Comparison of ENCODE assay signal across 16 cellular contexts in genomic region chr19:40776364-40776763, GRCh38. TPM values are rescaled to one million over a fixed set of nuclear protein-coding genes. Genes with fewer than 3 reads are reported as not detected.
DNase-seq lines count a peak whose midpoint lies in the region; ATAC-seq and TF ChIP-seq lines count a peak whose summit lies in the region.
"Had no signal": no experiment of that assay in that cellular context is flagged by ENCODE, and none has a peak within 500 bp of the region (broad histone marks: within the 10 kb centered on the region; RNA-seq: fewer than 3 reads in every experiment).

No MANE protein-coding gene starts in this region.

- DNase-seq in heart left ventricle = no peak
- no peak for DNase-seq in left cardiac atrium
- no peak for DNase-seq in activated naive CD8-positive, alpha-beta T cell treated with anti-CD3 and anti-CD28 coated beads, Interleukin-2, amount 50 U/mL, for 24 hours
- DNase-seq in mesenchymal stem cell = no peak
- no peak for DNase-seq in vagina (ENCODE audit: extremely low spot score in 2 of 2)
- no peak for DNase-seq in progenitor cell of endocrine pancreas (ENCODE audit: low spot score, unreplicated experiment)
- DNase-seq: activated CD8-positive, alpha-beta memory T cell treated with anti-CD3 and anti-CD28 coated beads, Interleukin-2, amount 10 ng/mL, durations not matched to agents 7 days and 5 days; EL; hippocampal formation; NCI-H2081; OCI-M1; T1000; tibial artery had no signal

- H2BK5ac ChIP-seq in mesenchymal stem cell (ENCODE audit: low read depth, low read length, poor library complexity, severe bottlenecking) = no peak overlapping the region

- ATAC-seq in heart left ventricle (no peak), left cardiac atrium (no peak), HG02759 (IDR thresholded peaks at IDR 0.05; ENCODE audit: unreplicated experiment) (no peak), HG03378 (IDR thresholded peaks at IDR 0.05; ENCODE audit: unreplicated experiment) (no peak)
- no peak for ATAC-seq in activated naive CD8-positive, alpha-beta T cell treated with anti-CD3 and anti-CD28 coated beads, Interleukin-2, amount 50 U/mL, for 24 hours
- ATAC-seq: HCT116 had no signal

- no peak overlapping the region for H3K14ac ChIP-seq in mesenchymal stem cell (ENCODE audit: low read length in 2 of 2)

- no peak overlapping the region for H4K8ac ChIP-seq in mesenchymal stem cell (ENCODE audit: low read length)

- WGBS in heart left ventricle, 4 donors = 80 to 87% (median 82%) methylated on average over 7 of the region's 7 CpGs
- WGBS in mesenchymal stem cell = 96% methylated on average over 4 of the region's 7 CpGs

- H3K4me1 ChIP-seq in heart left ventricle (peaks cover 0 to 25% (median 13%) of the 10 kb centered on the region in 12 donors), mesenchymal stem cell (ENCODE audit: control insufficient read depth, insufficient read depth, low read depth, low read length) (peaks cover 9% of the 10 kb centered on the region), vagina (peaks cover 15% of the 10 kb centered on the region)

- no peak overlapping the region for H2AK5ac ChIP-seq in mesenchymal stem cell (ENCODE audit: low read length, severe bottlenecking)

- H3K27ac ChIP-seq in heart left ventricle (peak overlapping the region in 10 of 12 donors; percentile 89 to 100 (median 98)), mesenchymal stem cell (ENCODE audit: low read length, poor library complexity, severe bottlenecking) (no peak overlapping the region), vagina (peak overlapping the region; percentile 88)

- no peaks in the 10 kb centered on the region for H3K9me3 Mint-ChIP-seq in activated naive CD8-positive, alpha-beta T cell treated with anti-CD3 and anti-CD28 coated beads, Interleukin-2, amount 50 U/mL, for 24 hours
- H3K9me3 Mint-ChIP-seq in progenitor cell of endocrine pancreas (ENCODE audit: low read depth) = no peaks in the 10 kb centered on the region

- TF ChIP-seq CTCF in heart left ventricle (IDR thresholded peaks at IDR 0.05) (no peak), vagina (IDR thresholded peaks at IDR 0.05) (no peak), progenitor cell of endocrine pancreas (IDR thresholded peaks at IDR 0.05; ENCODE audit: unreplicated experiment) (no peak)

- no peak overlapping the region for H3K18ac ChIP-seq in mesenchymal stem cell (ENCODE audit: low read depth in 1 of 2, low read length in 2 of 2)

- no peak overlapping the region for H2BK12ac ChIP-seq in mesenchymal stem cell (ENCODE audit: low read length in 2 of 2)

- H3K4me3 ChIP-seq in heart left ventricle = peak overlapping the region in 1 of 12 donors; percentile 74
- no peak overlapping the region for H3K4me3 ChIP-seq in mesenchymal stem cell (ENCODE audit: insufficient read depth in 1 of 2, low read depth in 1 of 2, low read length in 2 of 2)
- H3K4me3 ChIP-seq in vagina = no peak overlapping the region

- TF ChIP-seq POLR2A in heart left ventricle (IDR thresholded peaks at IDR 0.05) (no peak), vagina (IDR thresholded peaks at IDR 0.05) (no peak)

- H3K36me3 Mint-ChIP-seq in activated naive CD8-positive, alpha-beta T cell treated with anti-CD3 and anti-CD28 coated beads, Interleukin-2, amount 50 U/mL, for 24 hours (ENCODE audit: low read depth) = peaks cover 6% of the 10 kb centered on the region
- H3K36me3 Mint-ChIP-seq in progenitor cell of endocrine pancreas (ENCODE audit: insufficient read depth) = peaks cover 4% of the 10 kb centered on the region

- H3K27ac Mint-ChIP-seq in activated naive CD8-positive, alpha-beta T cell treated with anti-CD3 and anti-CD28 coated beads, Interleukin-2, amount 50 U/mL, for 24 hours = no peak overlapping the region
- no peak overlapping the region for H3K27ac Mint-ChIP-seq in progenitor cell of endocrine pancreas

- no peak overlapping the region for H2BK120ac ChIP-seq in mesenchymal stem cell (ENCODE audit: low read depth, low read length)

- H2BK15ac ChIP-seq in mesenchymal stem cell (ENCODE audit: low read depth, poor library complexity, severe bottlenecking) = no peak overlapping the region

- no peak overlapping the region for H3K23ac ChIP-seq in mesenchymal stem cell (ENCODE audit: low read length in 2 of 2)

- H3K9ac ChIP-seq in mesenchymal stem cell (ENCODE audit: low read length) = peak overlapping the region; percentile 94

- H3K4me1 Mint-ChIP-seq in activated naive CD8-positive, alpha-beta T cell treated with anti-CD3 and anti-CD28 coated beads, Interleukin-2, amount 50 U/mL, for 24 hours = peaks cover 60% of the 10 kb centered on the region
- H3K4me1 Mint-ChIP-seq in progenitor cell of endocrine pancreas (ENCODE audit: low read depth) = peaks cover 10% of the 10 kb centered on the region

- H2AFZ ChIP-seq in mesenchymal stem cell (ENCODE audit: low read depth, low read length) = no peak overlapping the region

- no peak overlapping the region for H3K4ac ChIP-seq in mesenchymal stem cell (ENCODE audit: low read depth in 1 of 2, low read length in 2 of 2)

- no peak overlapping the region for H3K4me2 ChIP-seq in mesenchymal stem cell (ENCODE audit: low read length, poor library complexity, severe bottlenecking)

- peaks cover 10% of the 10 kb centered on the region for H3K79me1 ChIP-seq in mesenchymal stem cell (replicated peaks; ENCODE audit: low read length, poor library complexity, severe bottlenecking)

- no peaks in the 10 kb centered on the region for H3K27me3 ChIP-seq in heart left ventricle
- no peaks in the 10 kb centered on the region for H3K27me3 ChIP-seq in mesenchymal stem cell (ENCODE audit: control insufficient read depth in 1 of 2, insufficient read depth in 1 of 2, low read length in 2 of 2)
- H3K27me3 ChIP-seq in vagina = no peaks in the 10 kb centered on the region
- H3K27me3 ChIP-seq: tibial artery had no signal

- peaks cover 0 to 4% (median 0%) of the 10 kb centered on the region in 12 donors for H3K9me3 ChIP-seq in heart left ventricle
- no peaks in the 10 kb centered on the region for H3K9me3 ChIP-seq in mesenchymal stem cell (ENCODE audit: control insufficient read depth, low read length)
- no peaks in the 10 kb centered on the region for H3K9me3 ChIP-seq in vagina
- H3K9me3 ChIP-seq: tibial artery had no signal

- peak overlapping the region; percentile 12 for H3K4me3 Mint-ChIP-seq in activated naive CD8-positive, alpha-beta T cell treated with anti-CD3 and anti-CD28 coated beads, Interleukin-2, amount 50 U/mL, for 24 hours
- no peak overlapping the region for H3K4me3 Mint-ChIP-seq in progenitor cell of endocrine pancreas (ENCODE audit: low read depth)

- no peak overlapping the region for H4K91ac ChIP-seq in mesenchymal stem cell (ENCODE audit: low read length)

- H3K36me3 ChIP-seq in heart left ventricle (peaks cover 0 to under 1% (median 0%) of the 10 kb centered on the region in 9 donors), mesenchymal stem cell (ENCODE audit: control insufficient read depth in 1 of 2, insufficient read depth in 2 of 2, low read depth in 1 of 2, low read length in 2 of 2) (peaks cover 0 to 4% of the 10 kb centered on the region in 2 experiments), vagina (no peaks in the 10 kb centered on the region)
- H3K36me3 ChIP-seq: tibial artery had no signal

- intact Hi-C loops in heart left ventricle (cut with DNase I) = loop anchor here in 1 of 10 donors (2.0 kb wide), 1 partner anchor 26 kb away; the partner anchor contains the start of genes ACTMAP and SNRPA
- intact Hi-C loops in left cardiac atrium (cut with DNase I) = no loop called here
- intact Hi-C loops in vagina (cut with DNase I) = no loop called here

- H3K27me3 Mint-ChIP-seq in activated naive CD8-positive, alpha-beta T cell treated with anti-CD3 and anti-CD28 coated beads, Interleukin-2, amount 50 U/mL, for 24 hours = no peaks in the 10 kb centered on the region
- H3K27me3 Mint-ChIP-seq in progenitor cell of endocrine pancreas = no peaks in the 10 kb centered on the region
- H3K27me3 Mint-ChIP-seq: activated CD8-positive, alpha-beta memory T cell treated with anti-CD3 and anti-CD28 coated beads, Interleukin-2, amount 10 ng/mL, durations not matched to agents 7 days and 5 days had no signal

RNA-seq across cellular contexts. Expression of gene MIA, which starts 1.0 kb away (rescaled TPM):
- total RNA-seq in heart left ventricle = 1 to 10 TPM in 2 of 9 donors, under 1 TPM in 2, not detected in 5; 0.72 to 3.0 (median 0.99) TPM
- polyA plus RNA-seq in heart left ventricle = 1 to 10 TPM in 1 of 2 donors, under 1 TPM in 1; 0.99 to 1.0 TPM
- 1 to 10 TPM in 1 of 2 donors, under 1 TPM in 1; 0.97 to 1.8 TPM for total RNA-seq in left cardiac atrium
- not detected for polyA plus RNA-seq in mesenchymal stem cell (2013, experiment 1 of 2)
- polyA plus RNA-seq in mesenchymal stem cell (2013, experiment 2 of 2) = not detected
- total RNA-seq in vagina = 11.0 TPM
- 4.6 and 8.5 TPM in 2 replicates for total RNA-seq in progenitor cell of endocrine pancreas
- total RNA-seq: activated CD8-positive, alpha-beta memory T cell treated with anti-CD3 and anti-CD28 coated beads, Interleukin-2, amount 10 ng/mL, durations not matched to agents 7 days and 5 days had no signal

RNA-seq across cellular contexts. Expression of gene RAB4B, which starts 1.7 kb away (rescaled TPM):
- total RNA-seq in heart left ventricle (10 to 100 TPM; 12.3 to 31.3 (median 15.0) TPM), left cardiac atrium (10 to 100 TPM; 15.9 to 17.5 TPM), vagina (22.3 TPM), progenitor cell of endocrine pancreas (20.7 and 21.5 TPM in 2 replicates)
- polyA plus RNA-seq in heart left ventricle = 10 to 100 TPM; 23.7 to 50.1 TPM
- polyA plus RNA-seq in mesenchymal stem cell (2013, experiment 1 of 2) = 17.4 TPM
- polyA plus RNA-seq in mesenchymal stem cell (2013, experiment 2 of 2) = 16.7 TPM

RNA-seq across cellular contexts. Expression of gene EGLN2, which starts 22.6 kb away (rescaled TPM):
- total RNA-seq in heart left ventricle = 10 to 100 TPM; 38.1 to 85.1 (median 49.2) TPM
- polyA plus RNA-seq in heart left ventricle = 10 to 100 TPM; 53.5 to 91.8 TPM
- 10 to 100 TPM; 66.7 to 67.5 TPM for total RNA-seq in left cardiac atrium
- polyA plus RNA-seq in mesenchymal stem cell (2013, experiment 1 of 2) = 77.6 TPM
- polyA plus RNA-seq in mesenchymal stem cell (2013, experiment 2 of 2) = 79.5 TPM
- total RNA-seq in vagina = 76.9 TPM
- total RNA-seq in progenitor cell of endocrine pancreas = 107 and 110 TPM in 2 replicates

RNA-seq across cellular contexts. Expression of gene SNRPA, which starts 25.4 kb away (rescaled TPM):
- total RNA-seq in heart left ventricle (10 to 100 TPM; 22.5 to 50.2 (median 31.6) TPM), left cardiac atrium (10 to 100 TPM; 23.1 to 34.9 TPM), vagina (72.7 TPM), progenitor cell of endocrine pancreas (111 and 126 TPM in 2 replicates)
- polyA plus RNA-seq in heart left ventricle = 10 to 100 TPM; 23.5 to 32.3 TPM
- polyA plus RNA-seq in mesenchymal stem cell (2013, experiment 1 of 2) = 62.8 TPM
- polyA plus RNA-seq in mesenchymal stem cell (2013, experiment 2 of 2) = 61.8 TPM

RNA-seq across cellular contexts. Expression of gene ACTMAP, which starts 26.1 kb away (rescaled TPM):
- total RNA-seq in heart left ventricle = 10 to 100 TPM in 3 of 9 donors, 1 to 10 TPM in 6; 4.2 to 11.1 (median 8.6) TPM
- polyA plus RNA-seq in heart left ventricle = 1 to 10 TPM; 4.5 to 7.7 TPM
- total RNA-seq in left cardiac atrium = 1 to 10 TPM; 4.2 to 6.2 TPM
- 5.2 TPM for polyA plus RNA-seq in mesenchymal stem cell (2013, experiment 1 of 2)
- 5.4 TPM for polyA plus RNA-seq in mesenchymal stem cell (2013, experiment 2 of 2)
- total RNA-seq in vagina = 2.2 TPM
- total RNA-seq in progenitor cell of endocrine pancreas = 21.1 and 22.5 TPM in 2 replicates
